ENCODE assay signal across 8 cellular contexts in genomic region chr11:102268083-102268984, GRCh38. TPM values are rescaled to one million over a fixed set of nuclear protein-coding genes. Genes with fewer than 3 reads are reported as not detected.
A peak's percentile ranks its signal among the peaks of the same experiment; 100 is the strongest.
DNase-seq lines count a peak whose midpoint lies in the region; ATAC-seq, FAIRE-seq and TF ChIP-seq lines count a peak whose summit lies in the region.

No MANE protein-coding gene starts in this region.

- no CpG with 5 or more reads among the region's 39 CpGs for WGBS in iPS DF 6.9 (ENCODE audit: insufficient coverage, insufficient read length)
- 24 to 38% (median 25%) methylated on average over 21 to 39 of the region's 39 CpGs for WGBS in spleen, 5 donors

- DNase-seq in ELR (ENCODE audit: low read depth) = peak; percentile 29
- DNase-seq in H54 (ENCODE audit: insufficient read length, low spot score) = peak; percentile 68
- DNase-seq in MG63 = peak; percentile 72
- DNase-seq in T-cell = peak; percentile 60 to 88 (median 80)
- DNase-seq in amniotic epithelial cell (ENCODE audit: low read depth) = peak; percentile 71
- DNase-seq in iPS DF 6.9 (ENCODE audit: low read depth, low spot score) = peak; percentile 81
- peak; percentile 90 for DNase-seq in spleen
- DNase-seq in DMS79 (lab: John Stamatoyannopoulos, UW) = no peak

- POLR2A ChIA-PET in T-cell (lab: Charles Lee) = interaction anchor here in 1 of 2 donors (0.6 kb wide), 2 partner anchors 8 to 231 kb away, joined by 3 read pairs; no protein-coding TSS in a partner anchor

- CTCF ChIA-PET in T-cell (lab: Charles Lee) = interaction anchor here (0.5 to 1.8 kb wide), 24 partner anchors 11 to 408 kb away, joined by 3 to 9 read pairs (median 3); partner anchors contain the start of gene BIRC3 (in 1 of the 2)

- peaks cover 32 to 36% (median 36%) of the 10 kb centered on the region in 3 donors for H3K4me1 Mint-ChIP-seq in T-cell

- no peaks in the 10 kb centered on the region for H3K27me3 ChIP-seq in MG63
- H3K27me3 ChIP-seq in iPS DF 6.9 (ENCODE audit: control insufficient read depth, insufficient read depth, low read length) = no peaks in the 10 kb centered on the region
- peaks cover 0 to 54% (median 12%) of the 10 kb centered on the region in 7 donors for H3K27me3 ChIP-seq in spleen (replicated peaks in 1 of 7)

- H3K9me3 Mint-ChIP-seq in T-cell = no peaks in the 10 kb centered on the region

- peak in 7 of 11 experiments; percentile 14 to 60 (median 39) for TF ChIP-seq CTCF in spleen (IDR thresholded peaks at IDR 0.05 in 8 of 11, conservative IDR thresholded peaks at IDR 0.05 in 3 of 11)

- H3K36me3 ChIP-seq in MG63 = no peaks in the 10 kb centered on the region
- no peaks in the 10 kb centered on the region; the same call in 1 of the 2 replicates for H3K36me3 ChIP-seq in iPS DF 6.9 (ENCODE audit: control insufficient read depth, insufficient read depth, low read length)
- no peaks in the 10 kb centered on the region for H3K36me3 ChIP-seq in spleen

- peak; percentile 98 to 99 (median 99) for ATAC-seq in T-cell (replicated peaks in 1 of 4)

- peak; percentile 90 for FAIRE-seq in H54 (lab: Jason Lieb, UNC)

- H3K36me3 Mint-ChIP-seq in T-cell = no peaks in the 10 kb centered on the region

- H3K9me3 ChIP-seq in MG63 = no peaks in the 10 kb centered on the region; the same call in 1 of the 2 replicates
- H3K9me3 ChIP-seq in iPS DF 6.9 (ENCODE audit: control insufficient read depth, insufficient read depth, low read length) = no peaks in the 10 kb centered on the region
- H3K9me3 ChIP-seq in spleen = no peaks in the 10 kb centered on the region

- H3K27ac ChIP-seq in iPS DF 6.9 (ENCODE audit: low read length) = no peak overlapping the region
- no peak overlapping the region for H3K27ac ChIP-seq in spleen

- peaks cover 0 to 13% of the 10 kb centered on the region in 2 donors for H3K27me3 Mint-ChIP-seq in T-cell

- TF ChIP-seq POLR2A in H54 (IDR thresholded peaks at IDR 0.05; ENCODE audit: low read depth, low read length) (0 out of 2 replicates have a peak, but pooled peaks have one; percentile 18), spleen (IDR thresholded peaks at IDR 0.05) (no peak)

- H3K27ac Mint-ChIP-seq in T-cell = peak overlapping the region; percentile 67 to 78

- intact Hi-C loops in spleen (cut with DNase I; ENCODE audit: low total_unique reads) = no loop called here

- H3K4me3 ChIP-seq in MG63 = peak overlapping the region; percentile 50
- peak overlapping the region; percentile 29; the same call in 1 of the 2 replicates for H3K4me3 ChIP-seq in iPS DF 6.9 (ENCODE audit: low read length)
- peak overlapping the region; percentile 4 to 62 (median 24) for H3K4me3 ChIP-seq in spleen

- H3K4me3 Mint-ChIP-seq in T-cell = peak overlapping the region; percentile 69 to 91 (median 74)

- peaks cover 1% of the 10 kb centered on the region; the same call in 1 of the 2 replicates for H3K4me1 ChIP-seq in iPS DF 6.9 (ENCODE audit: control insufficient read depth, insufficient read depth, low read length)
- peaks cover 5 to 16% (median 14%) of the 10 kb centered on the region in 6 donors for H3K4me1 ChIP-seq in spleen

RNA-seq across cellular contexts. Expression of gene BIRC3, which starts 49.0 kb away (rescaled TPM):
- 0.59 and 5.2 TPM in 2 replicates for total RNA-seq in MG63 (2014; rRNA removed; shearing (Covaris generic); ENCODE audit: low replicate concordance)
- 100 to 1,000 TPM in 2 of 5 donors, 10 to 100 TPM in 3; 82.6 to 114 (median 96.0) TPM for total RNA-seq in T-cell
- total RNA-seq in spleen = 100 to 1,000 TPM in 3 of 7 donors, 10 to 100 TPM in 4; 73.9 to 164 (median 97.6) TPM
- 10 to 100 TPM; 35.0 to 52.0 (median 41.4) TPM for polyA plus RNA-seq in spleen

Comparison
In these comparisons a context has a peak if more than half of its experiments do, and no peak if none do; other contexts are left out.
1. RNA of gene BIRC3, which starts 49.0 kb away (total RNA-seq): 73.9 to 164 TPM in spleen and 82.6 to 114 TPM in T-cell; 0.59 to 5.2 TPM in MG63; every median in the first group is over 10 times any median in the second.
2. Peak in every context shown above with its lines, with median percentiles within 50 percentile points of each other: H3K4me3 ChIP-seq.